In the genomic region with DNA sequence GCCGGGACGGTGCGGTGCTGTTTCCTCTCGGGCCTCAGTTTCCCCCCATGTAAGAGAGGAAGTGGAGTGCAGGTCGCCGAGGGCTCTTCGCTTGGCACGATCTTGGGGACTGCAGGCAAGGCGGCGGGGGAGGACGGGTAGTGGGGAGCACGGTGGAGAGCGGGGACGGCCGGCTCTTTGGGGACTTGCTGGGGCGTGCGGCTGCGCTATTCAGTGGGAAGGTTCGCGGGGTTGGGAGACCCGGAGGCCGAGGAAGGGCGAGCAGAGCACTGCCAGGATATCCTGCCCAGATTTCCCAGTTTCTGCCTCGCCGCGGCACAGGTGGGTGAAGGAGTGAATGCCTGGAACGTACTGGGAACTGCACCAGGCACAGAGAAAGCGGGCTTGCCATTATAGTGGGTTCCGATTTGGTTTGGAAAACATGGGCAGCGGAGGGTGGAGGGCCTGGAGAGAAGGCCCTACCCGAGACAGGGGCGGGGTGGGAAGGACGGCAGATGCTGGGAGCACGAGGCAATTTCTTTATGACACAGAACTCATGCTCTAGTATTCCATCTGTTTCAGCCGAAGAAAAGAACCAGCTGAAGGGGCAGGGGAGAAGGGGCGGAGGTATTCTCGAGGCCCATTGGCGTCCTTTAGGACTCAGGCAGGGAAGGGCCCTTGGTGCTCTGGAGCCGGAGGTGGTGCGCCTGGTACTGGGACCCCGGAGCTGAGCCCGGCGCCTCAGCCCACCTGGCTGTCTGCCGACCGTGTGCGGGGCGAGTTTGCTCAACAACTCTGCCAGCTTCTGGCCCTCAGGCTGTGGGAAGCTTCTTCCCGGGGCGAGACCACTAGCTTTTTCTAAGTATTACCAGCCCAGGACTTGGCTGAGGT, we compare ENCODE assay signal across 1 cellular context.
TF ChIP-seq lines count a peak whose summit lies in the region.

No MANE protein-coding gene starts in this region.

TF ChIP-seq in HCT116, 20 proteins besides CTCF, POLR2A, EP300 and RAD21 (continued from another document):
- TF ChIP-seq, protein P1, sequence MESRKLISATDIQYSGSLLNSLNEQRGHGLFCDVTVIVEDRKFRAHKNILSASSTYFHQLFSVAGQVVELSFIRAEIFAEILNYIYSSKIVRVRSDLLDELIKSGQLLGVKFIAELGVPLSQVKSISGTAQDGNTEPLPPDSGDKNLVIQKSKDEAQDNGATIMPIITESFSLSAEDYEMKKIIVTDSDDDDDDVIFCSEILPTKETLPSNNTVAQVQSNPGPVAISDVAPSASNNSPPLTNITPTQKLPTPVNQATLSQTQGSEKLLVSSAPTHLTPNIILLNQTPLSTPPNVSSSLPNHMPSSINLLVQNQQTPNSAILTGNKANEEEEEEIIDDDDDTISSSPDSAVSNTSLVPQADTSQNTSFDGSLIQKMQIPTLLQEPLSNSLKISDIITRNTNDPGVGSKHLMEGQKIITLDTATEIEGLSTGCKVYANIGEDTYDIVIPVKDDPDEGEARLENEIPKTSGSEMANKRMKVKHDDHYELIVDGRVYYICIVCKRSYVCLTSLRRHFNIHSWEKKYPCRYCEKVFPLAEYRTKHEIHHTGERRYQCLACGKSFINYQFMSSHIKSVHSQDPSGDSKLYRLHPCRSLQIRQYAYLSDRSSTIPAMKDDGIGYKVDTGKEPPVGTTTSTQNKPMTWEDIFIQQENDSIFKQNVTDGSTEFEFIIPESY (IDR thresholded peaks at IDR 0.05; ENCODE audit: extremely low read depth, insufficient replicate concordance, low read length) = no peak
- TF ChIP-seq EZH2phosphoT487 (IDR thresholded peaks at IDR 0.05; ENCODE audit: borderline replicate concordance) (no peak), EZH2 (IDR thresholded peaks at IDR 0.05) (no peak), CEBPB (IDR thresholded peaks at IDR 0.05; ENCODE audit: low read depth) (no peak), ZNF274 (IDR thresholded peaks at IDR 0.05; ENCODE audit: low read depth, low read length) (no peak)
